In genomic region chr3:64176461-64176996, GRCh38 we compare ENCODE assay signal across 18 cellular contexts. TPM values are rescaled to one million over a fixed set of nuclear protein-coding genes. Genes with fewer than 3 reads are reported as not detected.
A peak's percentile ranks its signal among the peaks of the same experiment; 100 is the strongest.
DNase-seq lines count a peak whose midpoint lies in the region; ATAC-seq and TF ChIP-seq lines count a peak whose summit lies in the region.
"Had no signal": no experiment of that assay in that cellular context is flagged by ENCODE, and none has a peak within 500 bp of the region (broad histone marks: within the 10 kb centered on the region; RNA-seq: fewer than 3 reads in every experiment).

No MANE protein-coding gene starts in this region.

- no peaks in the 10 kb centered on the region for H3K9me3 Mint-ChIP-seq in T-helper 2 cell treated with Interferon-gamma antibody and Interleukin-4, amounts not matched to agents 5 μg/mL and 100 μg/mL, for 36 hours
- peaks cover 6% of the 10 kb centered on the region for H3K9me3 Mint-ChIP-seq in progenitor cell of endocrine pancreas (ENCODE audit: low read depth)
- H3K9me3 Mint-ChIP-seq: activated naive CD8-positive, alpha-beta T cell treated with anti-CD3 and anti-CD28 coated beads for 36 hours had no signal

- no peaks in the 10 kb centered on the region for H3K4me1 Mint-ChIP-seq in T-helper 2 cell treated with Interferon-gamma antibody and Interleukin-4, amounts not matched to agents 5 μg/mL and 100 μg/mL, for 36 hours (ENCODE audit: low read depth)
- peaks cover 14% of the 10 kb centered on the region for H3K4me1 Mint-ChIP-seq in progenitor cell of endocrine pancreas (ENCODE audit: low read depth)
- H3K4me1 Mint-ChIP-seq: activated naive CD8-positive, alpha-beta T cell treated with anti-CD3 and anti-CD28 coated beads for 36 hours; CD4-positive, CD25-positive, alpha-beta regulatory T cell had no signal

- no peak for TF ChIP-seq CTCF in astrocyte of the spinal cord (IDR thresholded peaks at IDR 0.05; ENCODE audit: low read depth, low read length)
- TF ChIP-seq CTCF in progenitor cell of endocrine pancreas (IDR thresholded peaks at IDR 0.05; ENCODE audit: unreplicated experiment): no peak

- no peak overlapping the region for H3K4me3 ChIP-seq in astrocyte of the spinal cord (ENCODE audit: low read depth, low read length)
- H3K4me3 ChIP-seq: HAP-1, spleen, testis had no signal

- DNase-seq in astrocyte of the spinal cord (ENCODE audit: low read depth, low spot score) (peak; percentile 54), renal cortical epithelial cell (ENCODE audit: low read depth) (peak; percentile 52), progenitor cell of endocrine pancreas (ENCODE audit: low spot score, unreplicated experiment) (no peak), iPS-NIHi11 (ENCODE audit: low spot score) (no peak)
- DNase-seq in T-helper 2 cell treated with Interferon-gamma antibody and Interleukin-4, amounts not matched to agents 5 μg/mL and 100 μg/mL, for 36 hours (ENCODE audit: low spot score): no peak
- DNase-seq in central memory CD4-positive, alpha-beta T cell: no peak
- DNase-seq: activated CD8-positive, alpha-beta memory T cell treated with anti-CD3 and anti-CD28 coated beads, Interleukin-2, amount 50 U/mL, for 48 hours; activated naive CD8-positive, alpha-beta T cell treated with anti-CD3 and anti-CD28 coated beads for 36 hours; CD4-positive, CD25-positive, alpha-beta regulatory T cell; GF-D8; KBM-7; NCI-H187; NCI-H774; spleen; testis had no signal

- H3K27me3 Mint-ChIP-seq in T-helper 2 cell treated with Interferon-gamma antibody and Interleukin-4, amounts not matched to agents 5 μg/mL and 100 μg/mL, for 36 hours (ENCODE audit: low read depth): no peaks in the 10 kb centered on the region
- H3K27me3 Mint-ChIP-seq in progenitor cell of endocrine pancreas: no peaks in the 10 kb centered on the region

- H3K36me3 Mint-ChIP-seq in T-helper 2 cell treated with Interferon-gamma antibody and Interleukin-4, amounts not matched to agents 5 μg/mL and 100 μg/mL, for 36 hours (ENCODE audit: low read depth): no peaks in the 10 kb centered on the region
- H3K36me3 Mint-ChIP-seq in progenitor cell of endocrine pancreas (ENCODE audit: insufficient read depth): peaks cover 1% of the 10 kb centered on the region
- H3K36me3 Mint-ChIP-seq: activated naive CD8-positive, alpha-beta T cell treated with anti-CD3 and anti-CD28 coated beads for 36 hours; CD4-positive, CD25-positive, alpha-beta regulatory T cell had no signal

- H3K4me3 Mint-ChIP-seq in T-helper 2 cell treated with Interferon-gamma antibody and Interleukin-4, amounts not matched to agents 5 μg/mL and 100 μg/mL, for 36 hours: no peak overlapping the region
- H3K4me3 Mint-ChIP-seq in progenitor cell of endocrine pancreas (ENCODE audit: low read depth): no peak overlapping the region
- H3K4me3 Mint-ChIP-seq: activated naive CD8-positive, alpha-beta T cell treated with anti-CD3 and anti-CD28 coated beads for 36 hours; CD4-positive, CD25-positive, alpha-beta regulatory T cell had no signal

- in situ Hi-C loops in astrocyte of the spinal cord (cut with HindIII; ENCODE audit: low sequenced_read_pairs): no loop called here

- no peak overlapping the region for H3K27ac Mint-ChIP-seq in T-helper 2 cell treated with Interferon-gamma antibody and Interleukin-4, amounts not matched to agents 5 μg/mL and 100 μg/mL, for 36 hours
- H3K27ac Mint-ChIP-seq in progenitor cell of endocrine pancreas: no peak overlapping the region
- H3K27ac Mint-ChIP-seq: activated naive CD8-positive, alpha-beta T cell treated with anti-CD3 and anti-CD28 coated beads for 36 hours; CD4-positive, CD25-positive, alpha-beta regulatory T cell had no signal

- ATAC-seq in GM18909 (IDR thresholded peaks at IDR 0.05; ENCODE audit: poor library complexity, unreplicated experiment) (peak; percentile 65), HG03439 (IDR thresholded peaks at IDR 0.05; ENCODE audit: unreplicated experiment) (peak; percentile 53)

RNA-seq across cellular contexts. Expression of gene PRICKLE2, which starts 48.7 kb away (rescaled TPM):
- total RNA-seq in renal cortical epithelial cell (27.1 and 56.1 TPM in 2 replicates), progenitor cell of endocrine pancreas (23.2 and 25.3 TPM in 2 replicates)
- total RNA-seq: activated naive CD8-positive, alpha-beta T cell treated with anti-CD3 and anti-CD28 coated beads for 36 hours had no signal

Comparison
In these comparisons a context has a peak if more than half of its experiments do, and no peak if none do; other contexts are left out.
1. DNase-seq: peak in astrocyte of the spinal cord (single experiment) and renal cortical epithelial cell (single experiment); none in T-helper 2 cell treated with Interferon-gamma antibody and Interleukin-4, amounts not matched to agents 5 μg/mL and 100 μg/mL, for 36 hours (single experiment), progenitor cell of endocrine pancreas (single experiment), iPS-NIHi11 (single experiment) and central memory CD4-positive, alpha-beta T cell (single experiment).